In the genomic region with DNA sequence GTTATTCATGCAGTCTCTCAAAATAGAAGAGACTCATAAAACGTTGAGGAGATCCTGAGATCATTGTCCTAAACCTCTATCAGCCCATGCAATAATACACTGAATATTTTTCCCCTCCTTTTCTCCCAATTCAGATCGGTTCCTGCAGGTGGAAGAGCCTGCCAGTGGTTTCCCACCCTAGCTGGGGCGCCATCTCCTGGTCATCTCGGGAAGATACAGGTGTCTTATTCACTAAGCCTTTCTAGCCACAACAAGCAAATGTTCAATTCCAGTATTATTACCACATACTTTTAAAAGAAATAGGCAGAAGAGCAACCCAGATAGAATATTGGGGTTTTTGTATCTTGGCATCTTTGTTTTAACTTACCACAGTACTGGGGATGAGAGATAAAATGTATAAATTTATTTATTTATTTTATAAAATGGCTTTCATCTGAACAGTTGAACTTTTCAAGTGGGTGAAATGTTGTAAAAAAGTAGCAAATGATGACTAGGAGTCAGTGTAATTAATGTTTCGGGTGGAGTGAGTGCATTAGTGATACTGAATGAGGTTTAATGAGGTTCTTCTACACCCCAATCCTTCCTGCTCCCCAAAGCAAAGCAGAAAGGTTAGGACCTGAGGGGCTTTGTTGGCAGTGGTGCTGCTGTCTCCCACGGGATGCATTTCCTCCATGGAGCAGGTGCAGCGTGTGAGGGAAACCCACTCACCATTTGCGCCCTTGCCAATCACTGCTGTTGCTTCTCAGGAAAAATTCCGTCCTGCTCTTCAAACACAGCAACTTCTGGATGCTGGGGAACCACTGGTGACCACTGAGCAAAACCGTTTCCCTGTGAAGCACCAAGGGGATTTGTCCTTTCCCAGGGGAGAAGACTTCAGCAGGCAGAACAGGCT, we compare ENCODE assay signal across 8 cellular contexts.
DNase-seq lines count a peak whose midpoint lies in the region; ATAC-seq and TF ChIP-seq lines count a peak whose summit lies in the region.

No MANE protein-coding gene starts in this region.

- H3K4me1 Mint-ChIP-seq in T-helper 17 cell = peaks cover 8% of the 10 kb centered on the region

- no peaks in the 10 kb centered on the region for H3K36me3 ChIP-seq in BE2C

- peak; percentile 76 for TF ChIP-seq CTCF in BE2C (IDR thresholded peaks at IDR 0.05; ENCODE audit: low read depth, low read length)

- no peaks in the 10 kb centered on the region for H3K9me3 ChIP-seq in BE2C
- no peaks in the 10 kb centered on the region for H3K9me3 ChIP-seq in T-helper 17 cell (ENCODE audit: control insufficient read depth, low read length, poor library complexity, severe bottlenecking)

- H3K27me3 Mint-ChIP-seq in T-helper 17 cell = peaks cover 20% of the 10 kb centered on the region

- ATAC-seq in GM19397 (IDR thresholded peaks at IDR 0.05; ENCODE audit: unreplicated experiment) = peak; percentile 64
- peak; percentile 68 for ATAC-seq in T-helper 17 cell
- ATAC-seq in GM21515 (IDR thresholded peaks at IDR 0.05; ENCODE audit: unreplicated experiment) = no peak

- peak overlapping the region; percentile 65 for H3K27ac Mint-ChIP-seq in T-helper 17 cell

- H3K4me3 ChIP-seq in BE2C (ENCODE audit: low read depth, low read length) = no peak overlapping the region

- peak; percentile 64 for DNase-seq in BE2C
- DNase-seq in NCI-H1092 treated with DMSO at 0.1 percent for 48 hours (lab: John Stamatoyannopoulos, UW) = peak; percentile 31
- peak; percentile 42 to 61 (median 44) for DNase-seq in T-helper 17 cell
- DNase-seq in anterior cingulate cortex (lab: John Stamatoyannopoulos, UW) = peak in 33 of 58 donors; percentile 1 to 78 (median 25)
- peak; percentile 36 for DNase-seq in iPS DF 4.7 (ENCODE audit: extremely low read depth, low spot score)
- DNase-seq in stimulated activated CD4-positive, alpha-beta T cell treated with anti-CD3 and anti-CD28 coated beads, Interleukin-15, amount 100 ng/mL, for 1 hour (ENCODE audit: low read depth in 1 of 2, low spot score in 1 of 2) = peak; percentile 28 to 44

- H3K36me3 Mint-ChIP-seq in T-helper 17 cell (ENCODE audit: low read depth) = no peaks in the 10 kb centered on the region

- H3K4me1 ChIP-seq in BE2C = no peaks in the 10 kb centered on the region

- H3K27me3 ChIP-seq in BE2C = no peaks in the 10 kb centered on the region

- H3K4me3 Mint-ChIP-seq in T-helper 17 cell = peak overlapping the region; percentile 70
